ENCODE assay signal across 1 cellular context in genomic region chr1:109170051-109170775, GRCh38.
TF ChIP-seq lines count a peak whose summit lies in the region.

No MANE protein-coding gene starts in this region.

TF ChIP-seq in IMR-90, 13 proteins besides CTCF, POLR2A, EP300 and RAD21 (continued from another document):
- TF ChIP-seq ELK1 (IDR thresholded peaks at IDR 0.05; ENCODE audit: borderline replicate concordance, low read depth, low read length) (no peak), FOS (IDR thresholded peaks at IDR 0.05; ENCODE audit: low read depth, low read length) (no peak), RFX5 (IDR thresholded peaks at IDR 0.05; ENCODE audit: low read depth, low read length) (no peak)
